Comparison of ENCODE assay signal across 12 cellular contexts in genomic region chr14:99231181-99231849, GRCh38. TPM values are rescaled to one million over a fixed set of nuclear protein-coding genes. Genes with fewer than 3 reads are reported as not detected.
DNase-seq lines count a peak whose midpoint lies in the region; ATAC-seq lines count a peak whose summit lies in the region.
"Had no signal": no experiment of that assay in that cellular context is flagged by ENCODE, and none has a peak within 500 bp of the region (broad histone marks: within the 10 kb centered on the region; RNA-seq: fewer than 3 reads in every experiment).

No MANE protein-coding gene starts in this region.

- no peaks in the 10 kb centered on the region for H3K27me3 ChIP-seq in iPS-18a (ENCODE audit: control insufficient read depth, insufficient read depth, low read length)

- H3K9me3 ChIP-seq in iPS-18a (ENCODE audit: control insufficient read depth, low read depth, low read length), result no peaks in the 10 kb centered on the region
- H3K9me3 ChIP-seq: neutrophil had no signal

- peaks cover 97% of the 10 kb centered on the region for H3K4me1 Mint-ChIP-seq in activated T-cell treated with anti-CD3 and anti-CD28 coated beads, Interleukin-2, amount 50 U/mL, for 24 hours (ENCODE audit: low read depth)
- peaks cover 94% of the 10 kb centered on the region for H3K4me1 Mint-ChIP-seq in activated CD4-positive, alpha-beta memory T cell treated with anti-CD3 and anti-CD28 coated beads, Interleukin-2, amount 10 ng/mL, durations not matched to agents 7 days and 5 days
- H3K4me1 Mint-ChIP-seq in stimulated activated effector memory CD8-positive, alpha-beta T cell treated with anti-CD3 and anti-CD28 coated beads, Interleukin-12 subunit alpha, Interleukin-12 subunit beta, amount 100 ng/mL, for 72 hours, result peaks cover 97% of the 10 kb centered on the region
- H3K4me1 Mint-ChIP-seq in stimulated activated naive B cell treated with anti-CD40 and anti-IgM and Interleukin-4, amounts not matched to agents 10 μg/mL and 1 μg/mL and 100 μg/mL, for 72 hours, result no peaks in the 10 kb centered on the region

- H3K36me3 ChIP-seq in iPS-18a (ENCODE audit: control insufficient read depth, low read depth, low read length), result no peaks in the 10 kb centered on the region
- H3K36me3 ChIP-seq: neutrophil, WERI-Rb-1 had no signal

- peaks cover 17% of the 10 kb centered on the region for H3K4me1 ChIP-seq in iPS-18a (ENCODE audit: control insufficient read depth, low read depth, low read length)

- H3K9ac ChIP-seq in iPS-18a (ENCODE audit: low read length), result no peak overlapping the region

- H3K27me3 Mint-ChIP-seq in activated T-cell treated with anti-CD3 and anti-CD28 coated beads, Interleukin-2, amount 50 U/mL, for 24 hours, result no peaks in the 10 kb centered on the region
- H3K27me3 Mint-ChIP-seq in activated CD4-positive, alpha-beta memory T cell treated with anti-CD3 and anti-CD28 coated beads, Interleukin-2, amount 10 ng/mL, durations not matched to agents 7 days and 5 days, result no peaks in the 10 kb centered on the region
- peaks cover 43 to 73% of the 10 kb centered on the region in 2 donors for H3K27me3 Mint-ChIP-seq in stimulated activated naive B cell treated with anti-CD40 and anti-IgM and Interleukin-4, amounts not matched to agents 10 μg/mL and 1 μg/mL and 100 μg/mL, for 72 hours

- POLR2A ChIA-PET in activated CD4-positive, alpha-beta memory T cell treated with anti-CD3 and anti-CD28 coated beads, Interleukin-2, amount 10 ng/mL, durations not matched to agents 7 days and 5 days (lab: Charles Lee), result interaction anchor here (0.8 to 41.9 kb wide), 9 partner anchors 4 to 1254 kb away, joined by 3 to 1689 read pairs (median 8); partner anchors contain the start of gene BCL11B

- H3K4me3 Mint-ChIP-seq in activated T-cell treated with anti-CD3 and anti-CD28 coated beads, Interleukin-2, amount 50 U/mL, for 24 hours, result peak overlapping the region; percentile 82
- peak overlapping the region; percentile 76 for H3K4me3 Mint-ChIP-seq in activated CD4-positive, alpha-beta memory T cell treated with anti-CD3 and anti-CD28 coated beads, Interleukin-2, amount 10 ng/mL, durations not matched to agents 7 days and 5 days
- peak overlapping the region; percentile 89 for H3K4me3 Mint-ChIP-seq in stimulated activated effector memory CD8-positive, alpha-beta T cell treated with anti-CD3 and anti-CD28 coated beads, Interleukin-12 subunit alpha, Interleukin-12 subunit beta, amount 100 ng/mL, for 72 hours
- no peak overlapping the region for H3K4me3 Mint-ChIP-seq in stimulated activated naive B cell treated with anti-CD40 and anti-IgM and Interleukin-4, amounts not matched to agents 10 μg/mL and 1 μg/mL and 100 μg/mL, for 72 hours

- peak overlapping the region; percentile 51 for H3K4me3 ChIP-seq in iPS-18a (ENCODE audit: low read length)

- ATAC-seq in stimulated activated effector memory CD8-positive, alpha-beta T cell treated with anti-CD3 and anti-CD28 coated beads, Interleukin-12 subunit alpha, Interleukin-12 subunit beta, amount 100 ng/mL, for 72 hours, result no peak
- no peak for ATAC-seq in stimulated activated naive B cell treated with anti-CD40 and anti-IgM and Interleukin-4, amounts not matched to agents 10 μg/mL and 1 μg/mL and 100 μg/mL, for 72 hours (replicated peaks)

- peak overlapping the region; percentile 99 for H3K27ac Mint-ChIP-seq in activated T-cell treated with anti-CD3 and anti-CD28 coated beads, Interleukin-2, amount 50 U/mL, for 24 hours
- H3K27ac Mint-ChIP-seq in activated CD4-positive, alpha-beta memory T cell treated with anti-CD3 and anti-CD28 coated beads, Interleukin-2, amount 10 ng/mL, durations not matched to agents 7 days and 5 days, result peak overlapping the region; percentile 99
- peak overlapping the region; percentile 95 for H3K27ac Mint-ChIP-seq in stimulated activated effector memory CD8-positive, alpha-beta T cell treated with anti-CD3 and anti-CD28 coated beads, Interleukin-12 subunit alpha, Interleukin-12 subunit beta, amount 100 ng/mL, for 72 hours
- H3K27ac Mint-ChIP-seq in stimulated activated naive B cell treated with anti-CD40 and anti-IgM and Interleukin-4, amounts not matched to agents 10 μg/mL and 1 μg/mL and 100 μg/mL, for 72 hours, result no peak overlapping the region

- no peak for DNase-seq in activated T-cell treated with anti-CD3 and anti-CD28 coated beads, Interleukin-2, amount 50 U/mL, for 24 hours
- DNase-seq in activated T-cell treated with anti-CD3 and anti-CD28 coated beads for 4 hours (no peak), NCI-H526 treated with DMSO at 0.1 percent for 48 hours (lab: John Stamatoyannopoulos, UW) (no peak)
- DNase-seq in activated CD4-positive, alpha-beta memory T cell treated with anti-CD3 and anti-CD28 coated beads, Interleukin-2, amount 10 ng/mL, durations not matched to agents 7 days and 5 days, result no peak
- peak in 1 of 2 donors; percentile 63 for DNase-seq in stimulated activated effector memory CD8-positive, alpha-beta T cell treated with anti-CD3 and anti-CD28 coated beads, Interleukin-12 subunit alpha, Interleukin-12 subunit beta, amount 100 ng/mL, for 72 hours (ENCODE audit: low spot score in 2 of 2)
- no peak for DNase-seq in NK-92 treated with Interleukin-12 subunit alpha and Interleukin-12 subunit beta, amount 100 ng/mL, for 24 hours (lab: John Stamatoyannopoulos, UW)
- no peak for DNase-seq in stimulated activated naive B cell treated with anti-CD40 and anti-IgM and Interleukin-4, amounts not matched to agents 10 μg/mL and 1 μg/mL and 100 μg/mL, for 72 hours
- DNase-seq: KG1, WERI-Rb-1 had no signal

- CTCF ChIA-PET in activated CD4-positive, alpha-beta memory T cell treated with anti-CD3 and anti-CD28 coated beads, Interleukin-2, amount 10 ng/mL, durations not matched to agents 7 days and 5 days (lab: Charles Lee), result interaction anchor here (0.6 to 16.6 kb wide), 23 partner anchors 10 to 1254 kb away, joined by 3 to 214 read pairs (median 4); no protein-coding TSS in a partner anchor

- no peaks in the 10 kb centered on the region for H3K9me3 Mint-ChIP-seq in activated T-cell treated with anti-CD3 and anti-CD28 coated beads, Interleukin-2, amount 50 U/mL, for 24 hours
- no peaks in the 10 kb centered on the region for H3K9me3 Mint-ChIP-seq in activated CD4-positive, alpha-beta memory T cell treated with anti-CD3 and anti-CD28 coated beads, Interleukin-2, amount 10 ng/mL, durations not matched to agents 7 days and 5 days
- H3K9me3 Mint-ChIP-seq in stimulated activated effector memory CD8-positive, alpha-beta T cell treated with anti-CD3 and anti-CD28 coated beads, Interleukin-12 subunit alpha, Interleukin-12 subunit beta, amount 100 ng/mL, for 72 hours, result no peaks in the 10 kb centered on the region
- H3K9me3 Mint-ChIP-seq in stimulated activated naive B cell treated with anti-CD40 and anti-IgM and Interleukin-4, amounts not matched to agents 10 μg/mL and 1 μg/mL and 100 μg/mL, for 72 hours, result peaks cover 4 to 15% of the 10 kb centered on the region in 2 donors

- peaks cover 79% of the 10 kb centered on the region for H3K36me3 Mint-ChIP-seq in activated T-cell treated with anti-CD3 and anti-CD28 coated beads, Interleukin-2, amount 50 U/mL, for 24 hours (ENCODE audit: low read depth)
- H3K36me3 Mint-ChIP-seq in activated CD4-positive, alpha-beta memory T cell treated with anti-CD3 and anti-CD28 coated beads, Interleukin-2, amount 10 ng/mL, durations not matched to agents 7 days and 5 days (ENCODE audit: low read depth), result peaks cover 77% of the 10 kb centered on the region
- H3K36me3 Mint-ChIP-seq in stimulated activated effector memory CD8-positive, alpha-beta T cell treated with anti-CD3 and anti-CD28 coated beads, Interleukin-12 subunit alpha, Interleukin-12 subunit beta, amount 100 ng/mL, for 72 hours, result peaks cover 84% of the 10 kb centered on the region
- H3K36me3 Mint-ChIP-seq in stimulated activated naive B cell treated with anti-CD40 and anti-IgM and Interleukin-4, amounts not matched to agents 10 μg/mL and 1 μg/mL and 100 μg/mL, for 72 hours, result peaks cover 3 to 7% of the 10 kb centered on the region in 2 donors

- no peak overlapping the region for H3K27ac ChIP-seq in iPS-18a (ENCODE audit: low read length)
- H3K27ac ChIP-seq: neutrophil, WERI-Rb-1 had no signal

RNA-seq across cellular contexts. Expression of gene BCL11B, which starts 40.7 kb away (rescaled TPM):
- 10 to 100 TPM; 81.7 to 82.0 TPM for total RNA-seq in activated CD4-positive, alpha-beta memory T cell treated with anti-CD3 and anti-CD28 coated beads, Interleukin-2, amount 10 ng/mL, durations not matched to agents 7 days and 5 days
- total RNA-seq: G401 had no signal

Comparison
In these comparisons a context has a peak if more than half of its experiments do, and no peak if none do; other contexts are left out.
1. H3K4me3 Mint-ChIP-seq: peak in activated T-cell treated with anti-CD3 and anti-CD28 coated beads, Interleukin-2, amount 50 U/mL, for 24 hours (single experiment), activated CD4-positive, alpha-beta memory T cell treated with anti-CD3 and anti-CD28 coated beads, Interleukin-2, amount 10 ng/mL, durations not matched to agents 7 days and 5 days (single experiment) and stimulated activated effector memory CD8-positive, alpha-beta T cell treated with anti-CD3 and anti-CD28 coated beads, Interleukin-12 subunit alpha, Interleukin-12 subunit beta, amount 100 ng/mL, for 72 hours (single experiment); none in stimulated activated naive B cell treated with anti-CD40 and anti-IgM and Interleukin-4, amounts not matched to agents 10 μg/mL and 1 μg/mL and 100 μg/mL, for 72 hours (0 of 2).